12 cellular contexts compared by ENCODE assay signal in the genomic region with DNA sequence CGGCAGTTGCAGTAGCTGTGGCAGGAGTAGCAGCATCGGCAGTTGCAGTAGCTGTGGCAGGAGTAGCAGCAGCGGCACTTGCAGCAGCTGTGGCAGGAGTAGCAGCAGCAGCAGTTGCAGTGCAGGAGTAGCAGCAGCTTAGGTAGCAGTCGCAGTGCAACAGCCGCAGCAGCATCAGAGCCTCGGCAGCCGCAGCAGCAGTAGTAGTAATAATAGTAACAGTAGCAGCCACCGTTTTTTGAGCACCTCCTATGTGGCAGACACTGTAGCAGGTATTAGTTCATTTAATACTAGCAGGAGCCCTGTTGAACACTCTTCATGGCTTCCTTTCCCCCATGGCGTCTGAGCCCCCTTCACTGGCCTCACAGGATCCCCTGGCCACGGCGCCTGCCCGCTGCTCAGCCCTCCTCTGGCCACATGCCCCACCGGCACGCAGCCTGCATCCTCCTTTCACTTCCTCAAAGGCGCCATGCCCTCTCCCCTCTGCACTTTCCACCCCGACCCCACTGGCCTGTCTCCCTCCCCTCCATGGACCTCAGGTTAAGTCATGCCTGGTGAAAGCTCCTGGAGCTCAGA. TPM values are rescaled to one million over a fixed set of nuclear protein-coding genes. Genes with fewer than 3 reads are reported as not detected.
DNase-seq lines count a peak whose midpoint lies in the region; ATAC-seq and TF ChIP-seq lines count a peak whose summit lies in the region.
"Had no signal": no experiment of that assay in that cellular context is flagged by ENCODE, and none has a peak within 500 bp of the region (broad histone marks: within the 10 kb centered on the region; RNA-seq: fewer than 3 reads in every experiment).

No MANE protein-coding gene starts in this region.

- peaks cover 18 to 24% of the 10 kb centered on the region in 2 donors for H3K4me1 ChIP-seq in thyroid gland
- H3K4me1 ChIP-seq: BE2C had no signal

- H3K4me3 ChIP-seq in coronary artery (no peak overlapping the region), thyroid gland (replicated peaks in 1 of 3) (no peak overlapping the region)

- no peaks in the 10 kb centered on the region for H3K36me3 ChIP-seq in thyroid gland
- H3K36me3 ChIP-seq: BE2C had no signal

- WGBS in thyroid gland, 2 donors = 78% methylated on average over 16 of the region's 16 CpGs

- no peak for TF ChIP-seq CTCF in coronary artery (IDR thresholded peaks at IDR 0.05)
- TF ChIP-seq CTCF in thyroid gland (IDR thresholded peaks at IDR 0.05) = no peak

- H3K27ac Mint-ChIP-seq in immature natural killer cell = no peak overlapping the region

- TF ChIP-seq POLR2A in thyroid gland (IDR thresholded peaks at IDR 0.05) = no peak

- no peaks in the 10 kb centered on the region for H3K9me3 ChIP-seq in thyroid gland

- peaks cover 0 to 4% (median 3%) of the 10 kb centered on the region in 3 donors for H3K36me3 Mint-ChIP-seq in immature natural killer cell

- H3K9me3 Mint-ChIP-seq in immature natural killer cell = peaks cover 0 to 14% (median 6%) of the 10 kb centered on the region in 6 donors

- ATAC-seq in GM21367 (IDR thresholded peaks at IDR 0.05; ENCODE audit: unreplicated experiment) (peak; percentile 55), HG03378 (IDR thresholded peaks at IDR 0.05; ENCODE audit: unreplicated experiment) (peak; percentile 57)
- ATAC-seq: HCT116 had no signal

- H3K27me3 Mint-ChIP-seq in immature natural killer cell (ENCODE audit: low read depth in 3 of 3) = peaks cover 2 to 4% (median 4%) of the 10 kb centered on the region in 3 donors

- DNase-seq in CD1c-positive myeloid dendritic cell (ENCODE audit: extremely low spot score) = peak; percentile 53
- DNase-seq in immature natural killer cell = no peak
- DNase-seq in coronary artery (ENCODE audit: low spot score) = no peak
- no peak for DNase-seq in thyroid gland
- DNase-seq in NCI-H1930 (lab: John Stamatoyannopoulos, UW) = no peak
- DNase-seq in amniotic stem cell (lab: John Stamatoyannopoulos, UW) = no peak
- DNase-seq: BE2C; NCI-H446 treated with DMSO at 0.1 percent for 48 hours; stimulated activated CD4-positive, alpha-beta T cell treated with anti-CD3 and anti-CD28 coated beads, Interleukin-2, amount 100 ng/mL, for 48 hours had no signal

- H3K4me1 Mint-ChIP-seq in immature natural killer cell = peaks cover 11 to 13% of the 10 kb centered on the region in 2 donors

- no peaks in the 10 kb centered on the region for H3K27me3 ChIP-seq in thyroid gland

- H3K27ac ChIP-seq in coronary artery (no peak overlapping the region), thyroid gland (no peak overlapping the region)

- intact Hi-C loops in thyroid gland (cut with DNase I) = no loop called here

- peak overlapping the region in 3 of 5 donors; percentile 18 to 51 (median 19) for H3K4me3 Mint-ChIP-seq in immature natural killer cell

RNA-seq across cellular contexts. Expression of a gene that starts 19.1 kb away (rescaled TPM):
- under 1 TPM; 0.41 to 0.98 (median 0.51) TPM for polyA plus RNA-seq in immature natural killer cell
- 1 to 10 TPM in 3 of 4 donors, under 1 TPM in 1; 0.54 to 2.3 (median 1.3) TPM for total RNA-seq in thyroid gland
